In the genomic region with DNA sequence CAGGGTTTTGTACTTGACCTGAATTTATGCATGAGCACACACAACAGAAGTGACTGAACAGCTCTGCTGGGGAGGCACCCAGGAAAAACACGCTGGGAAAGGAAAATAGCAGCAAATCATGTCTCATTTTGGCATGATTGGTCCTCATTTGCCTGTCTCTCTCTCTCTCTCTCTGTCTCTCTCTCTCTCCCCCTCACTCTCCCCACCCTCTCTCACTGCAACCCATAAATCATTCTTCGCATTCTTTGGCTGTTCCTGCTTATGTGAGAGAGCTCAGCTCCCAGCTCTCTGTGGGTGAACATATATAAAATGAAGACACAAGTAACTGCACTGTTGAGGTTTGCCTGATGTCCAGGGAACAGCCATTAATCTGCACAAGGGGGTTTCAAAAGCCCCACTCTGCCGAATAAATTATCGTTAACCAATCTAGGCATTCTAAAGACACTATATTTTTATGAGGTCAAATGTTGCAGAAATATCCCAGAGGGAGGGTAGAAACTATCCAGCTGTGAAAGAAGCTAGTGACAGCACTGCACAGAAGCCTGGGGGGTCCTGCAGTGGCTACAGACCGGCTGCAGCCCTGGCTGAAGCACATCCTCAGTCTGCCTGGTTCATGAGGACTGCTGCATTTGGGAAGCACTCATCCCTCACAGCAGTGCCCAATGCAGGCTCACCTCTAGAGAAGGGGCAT, we compare ENCODE assay signal across 8 cellular contexts.
DNase-seq lines count a peak whose midpoint lies in the region; ATAC-seq, FAIRE-seq and TF ChIP-seq lines count a peak whose summit lies in the region.
"Had no signal": no experiment of that assay in that cellular context is flagged by ENCODE, and none has a peak within 500 bp of the region (broad histone marks: within the 10 kb centered on the region; RNA-seq: fewer than 3 reads in every experiment).

No MANE protein-coding gene starts in this region.

- H3K27ac ChIP-seq in OCI-LY1 (ENCODE audit: low read depth, low read length, poor library complexity, severe bottlenecking) (peak overlapping the region; percentile 44), PC-9 (no peak overlapping the region)

- H3K4me1 ChIP-seq in OCI-LY1 (ENCODE audit: insufficient read depth, low read length, severe bottlenecking): peaks cover 90% of the 10 kb centered on the region
- H3K4me1 ChIP-seq in PC-9 (replicated peaks; ENCODE audit: insufficient read depth): no peaks in the 10 kb centered on the region

- peak; percentile 47 for ATAC-seq in stimulated activated memory B cell treated with anti-CD40 and anti-IgM and Interleukin-4, amounts not matched to agents 10 μg/mL and 1 μg/mL and 100 μg/mL, for 72 hours

- peaks cover 16% of the 10 kb centered on the region for H3K36me3 Mint-ChIP-seq in stimulated activated memory B cell treated with anti-CD40 and anti-IgM and Interleukin-4, amounts not matched to agents 10 μg/mL and 1 μg/mL and 100 μg/mL, for 72 hours
- H3K36me3 Mint-ChIP-seq: activated CD4-positive, alpha-beta memory T cell treated with anti-CD3 and anti-CD28 coated beads for 36 hours had no signal

- H3K9me2 ChIP-seq in OCI-LY1 (ENCODE audit: low read depth, low read length): no peaks in the 10 kb centered on the region
- no peaks in the 10 kb centered on the region for H3K9me2 ChIP-seq in PC-9 (ENCODE audit: insufficient read depth)

- H2AFZ ChIP-seq in OCI-LY1 (ENCODE audit: low read length) (no peak overlapping the region), PC-9 (no peak overlapping the region)

- no peak overlapping the region for H3K4me3 Mint-ChIP-seq in stimulated activated memory B cell treated with anti-CD40 and anti-IgM and Interleukin-4, amounts not matched to agents 10 μg/mL and 1 μg/mL and 100 μg/mL, for 72 hours
- H3K4me3 Mint-ChIP-seq: activated CD4-positive, alpha-beta memory T cell treated with anti-CD3 and anti-CD28 coated beads for 36 hours had no signal

- peaks cover 71% of the 10 kb centered on the region for H3K4me1 Mint-ChIP-seq in stimulated activated memory B cell treated with anti-CD40 and anti-IgM and Interleukin-4, amounts not matched to agents 10 μg/mL and 1 μg/mL and 100 μg/mL, for 72 hours

- H4K20me1 ChIP-seq in OCI-LY1 (ENCODE audit: insufficient read depth, low read length): no peaks in the 10 kb centered on the region
- H4K20me1 ChIP-seq in PC-9 (ENCODE audit: insufficient read depth): no peaks in the 10 kb centered on the region; the same call in 1 of the 2 replicates

- no peak overlapping the region for H3K27ac Mint-ChIP-seq in stimulated activated memory B cell treated with anti-CD40 and anti-IgM and Interleukin-4, amounts not matched to agents 10 μg/mL and 1 μg/mL and 100 μg/mL, for 72 hours
- H3K27ac Mint-ChIP-seq: activated CD4-positive, alpha-beta memory T cell treated with anti-CD3 and anti-CD28 coated beads for 36 hours had no signal

- H3K36me3 ChIP-seq in OCI-LY1 (ENCODE audit: insufficient read depth, low read length) (peaks cover 15% of the 10 kb centered on the region; the same call in 1 of the 2 replicates), PC-9 (ENCODE audit: low read depth) (no peaks in the 10 kb centered on the region)

- TF ChIP-seq CTCF in HFF-Myc (IDR thresholded peaks at IDR 0.05; ENCODE audit: low read depth, low read length, missing control alignments): no peak
- TF ChIP-seq CTCF in OCI-LY1 (IDR thresholded peaks at IDR 0.05; ENCODE audit: low read length): no peak
- no peak for TF ChIP-seq CTCF in PC-9 (conservative IDR thresholded peaks at IDR 0.05)

- DNase-seq in HFF-Myc (ENCODE audit: extremely low read depth, low read depth) (peak; percentile 73), foreskin melanocyte (peak; percentile 82), frontal cortex (ENCODE audit: low spot score in 2 of 2) (no peak), PC-9 (no peak)
- DNase-seq in NK-92 treated with Interleukin-12 subunit alpha and Interleukin-12 subunit beta, amount 100 ng/mL, for 24 hours (lab: John Stamatoyannopoulos, UW): no peak
- DNase-seq: activated CD4-positive, alpha-beta memory T cell treated with anti-CD3 and anti-CD28 coated beads for 36 hours had no signal

- H3K27me3 ChIP-seq in OCI-LY1 (ENCODE audit: insufficient read depth, low read length): no peaks in the 10 kb centered on the region
- H3K27me3 ChIP-seq in PC-9 (ENCODE audit: insufficient read depth, low read depth): peaks cover 92% of the 10 kb centered on the region

- H3K79me2 ChIP-seq in OCI-LY1 (ENCODE audit: insufficient read depth, low read length): 0 out of 2 replicates have a peak, but pooled peaks cover 9% of the 10 kb centered on the region
- no peaks in the 10 kb centered on the region for H3K79me2 ChIP-seq in PC-9 (ENCODE audit: low read depth)

- no peaks in the 10 kb centered on the region for H3K27me3 Mint-ChIP-seq in stimulated activated memory B cell treated with anti-CD40 and anti-IgM and Interleukin-4, amounts not matched to agents 10 μg/mL and 1 μg/mL and 100 μg/mL, for 72 hours
- H3K27me3 Mint-ChIP-seq: activated CD4-positive, alpha-beta memory T cell treated with anti-CD3 and anti-CD28 coated beads for 36 hours had no signal

- H3K4me2 ChIP-seq in OCI-LY1 (ENCODE audit: low read length) (peak overlapping the region; percentile 11; the same call in 1 of the 2 replicates), PC-9 (no peak overlapping the region)

- no peak overlapping the region; the same call in 1 of the 2 replicates for H3K9ac ChIP-seq in OCI-LY1 (ENCODE audit: low read length)

- H3K4me3 ChIP-seq in HFF-Myc (replicated peaks; ENCODE audit: low read depth, low read length) (no peak overlapping the region), OCI-LY1 (ENCODE audit: low read depth, low read length, poor library complexity, severe bottlenecking) (no peak overlapping the region), PC-9 (no peak overlapping the region)

- BruUV-seq in PC-9 (replicated peaks; lab: Mats Ljungman, UMichigan): no TSS peak

- intact Hi-C loops in PC-9 (cut with micrococcal nuclease; ENCODE audit: unreplicated experiment): no loop called here

- POLR2A ChIA-PET in PC-9 (lab: Charles Lee; ENCODE audit: unreplicated experiment): no interaction called here

- H3F3A ChIP-seq in OCI-LY1 (ENCODE audit: insufficient read depth, low read length) (no peaks in the 10 kb centered on the region; the same call in 1 of the 2 replicates), PC-9 (ENCODE audit: insufficient read depth, low read depth) (no peaks in the 10 kb centered on the region)

- FAIRE-seq in frontal cortex (lab: Jason Lieb, UNC): no peak

- CTCF ChIA-PET in PC-9 (lab: Charles Lee): no interaction called here

- H3K9me3 Mint-ChIP-seq in stimulated activated memory B cell treated with anti-CD40 and anti-IgM and Interleukin-4, amounts not matched to agents 10 μg/mL and 1 μg/mL and 100 μg/mL, for 72 hours: no peaks in the 10 kb centered on the region
- H3K9me3 Mint-ChIP-seq: activated CD4-positive, alpha-beta memory T cell treated with anti-CD3 and anti-CD28 coated beads for 36 hours had no signal

- no peaks in the 10 kb centered on the region for H3K9me3 ChIP-seq in OCI-LY1 (ENCODE audit: low read length)
- no peaks in the 10 kb centered on the region for H3K9me3 ChIP-seq in PC-9 (ENCODE audit: insufficient read depth, low read depth)

Comparison
In these comparisons a context has a peak if more than half of its experiments do, and no peak if none do; other contexts are left out.
1. DNase-seq: peak in HFF-Myc (single experiment) and foreskin melanocyte (single experiment); none in frontal cortex (0 of 2), NK-92 treated with Interleukin-12 subunit alpha and Interleukin-12 subunit beta, amount 100 ng/mL, for 24 hours (single experiment) and PC-9 (0 of 2).